Comparison of ENCODE assay signal across 29 cellular contexts in genomic region chr12:96310067-96310466, GRCh38.
"Had no signal": no experiment of that assay in that cellular context is flagged by ENCODE, and none has a peak within 500 bp of the region (broad histone marks: within the 10 kb centered on the region; RNA-seq: fewer than 3 reads in every experiment).

No MANE protein-coding gene starts in this region.

- H3K4me3 ChIP-seq: adrenal gland, body of pancreas, colonic mucosa, esophagus muscularis mucosa, gastroesophageal sphincter, heart right ventricle had no signal

- H3K27ac ChIP-seq: adrenal gland, body of pancreas, colonic mucosa, foreskin keratinocyte, heart right ventricle had no signal

- H3K27me3 ChIP-seq: adrenal gland, body of pancreas, colonic mucosa, esophagus muscularis mucosa, foreskin keratinocyte, gastroesophageal sphincter, heart right ventricle had no signal

- H3K4me1 ChIP-seq: colonic mucosa had no signal

- DNase-seq: activated CD4-positive, alpha-beta memory T cell treated with anti-CD3 and anti-CD28 coated beads for 36 hours; activated CD4-positive, alpha-beta T cell treated with anti-CD3 and anti-CD28 coated beads for 36 hours; activated CD4-positive, alpha-beta T cell treated with anti-CD3 and anti-CD28 coated beads, Interleukin-2, amount 10 ng/mL, durations not matched to agents 24 days and 14 days; activated CD4-positive, CD25-positive, alpha-beta regulatory T cell; activated CD4-positive, CD25-positive, alpha-beta regulatory T cell treated with anti-CD3 and anti-CD28 coated beads, Interleukin-2, amount 50 U/mL, for 72 hours; activated CD8-positive, alpha-beta memory T cell treated with anti-CD3 and anti-CD28 coated beads, Interleukin-2, amount 10 ng/mL, durations not matched to agents 7 days and 5 days; activated CD8-positive, alpha-beta memory T cell treated with anti-CD3 and anti-CD28 coated beads, Interleukin-2, amount 50 U/mL, for 4 hours; activated CD8-positive, alpha-beta T cell treated with anti-CD3 and anti-CD28 coated beads, Interleukin-2, amount 10 ng/mL, durations not matched to agents 7 days and 5 days; activated effector memory CD4-positive, alpha-beta T cell treated with anti-CD3 and anti-CD28 coated beads, Interleukin-2, amount 50 U/mL, for 16 hours; activated naive CD4-positive, alpha-beta T cell treated with anti-CD3 and anti-CD28 coated beads for 36 hours; activated naive CD8-positive, alpha-beta T cell treated with anti-CD3 and anti-CD28 coated beads for 36 hours; activated naive CD8-positive, alpha-beta T cell treated with anti-CD3 and anti-CD28 coated beads, Interleukin-2, amount 50 U/mL, for 24 hours; activated T-cell treated with anti-CD3 and anti-CD28 coated beads, Interleukin-2, amount 50 U/mL, for 1 hour; activated T-cell treated with anti-CD3 and anti-CD28 coated beads, Interleukin-2, amount 50 U/mL, for 48 hours; adrenal gland; amygdala; aorta; body of pancreas; caudate nucleus; colonic mucosa; effector CD8-positive, alpha-beta T cell; erythroblast; foreskin keratinocyte; heart right ventricle; T-helper 1 cell; T-helper 17 cell; T1000 had no signal

- H3K36me3 ChIP-seq: adrenal gland, colonic mucosa had no signal

- ATAC-seq: activated CD4-positive, alpha-beta T cell treated with anti-CD3 and anti-CD28 coated beads for 36 hours; activated CD8-positive, alpha-beta memory T cell treated with anti-CD3 and anti-CD28 coated beads, Interleukin-2, amount 10 ng/mL, durations not matched to agents 7 days and 5 days; activated CD8-positive, alpha-beta T cell treated with anti-CD3 and anti-CD28 coated beads, Interleukin-2, amount 10 ng/mL, durations not matched to agents 7 days and 5 days; activated naive CD8-positive, alpha-beta T cell treated with anti-CD3 and anti-CD28 coated beads, Interleukin-2, amount 50 U/mL, for 24 hours; body of pancreas; foreskin keratinocyte; gastroesophageal sphincter; heart right ventricle; T-helper 17 cell had no signal

- H3K9me3 ChIP-seq: adrenal gland, body of pancreas, colonic mucosa, esophagus muscularis mucosa, gastroesophageal sphincter, heart right ventricle had no signal
